Comparison of ENCODE assay signal across 2 cellular contexts in the genomic region with DNA sequence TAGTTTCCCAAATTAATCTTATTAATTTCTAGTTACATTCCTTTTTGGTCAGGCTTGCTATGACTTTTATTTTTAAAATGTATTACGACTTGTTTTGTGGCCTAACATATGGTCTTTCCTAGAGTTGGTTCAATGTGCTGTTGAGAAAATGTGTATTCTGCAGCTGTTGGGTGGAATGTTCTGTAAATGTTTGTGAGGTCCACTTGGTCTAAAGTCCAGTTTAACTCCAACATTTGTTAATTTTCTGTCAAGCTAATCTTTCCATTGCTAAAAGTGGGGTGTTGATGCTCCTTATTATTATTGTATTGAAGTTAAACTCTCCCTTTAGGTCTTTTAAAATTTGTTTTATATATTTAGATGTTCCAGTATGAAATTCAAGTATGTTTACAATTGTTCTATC.
A peak's percentile ranks its signal among the peaks of the same experiment; 100 is the strongest.
TF ChIP-seq lines count a peak whose summit lies in the region.

No MANE protein-coding gene starts in this region.

TF ChIP-seq in HCT116, 20 proteins besides CTCF, POLR2A, EP300 and RAD21 (continued from another document):
- TF ChIP-seq, protein P1, sequence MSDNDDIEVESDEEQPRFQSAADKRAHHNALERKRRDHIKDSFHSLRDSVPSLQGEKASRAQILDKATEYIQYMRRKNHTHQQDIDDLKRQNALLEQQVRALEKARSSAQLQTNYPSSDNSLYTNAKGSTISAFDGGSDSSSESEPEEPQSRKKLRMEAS (IDR thresholded peaks at IDR 0.05) = no peak
- TF ChIP-seq ZNF274 (IDR thresholded peaks at IDR 0.05; ENCODE audit: low read depth, low read length) (no peak), CBX3 (IDR thresholded peaks at IDR 0.05; ENCODE audit: low read depth) (no peak)
TF ChIP-seq in HCT116: peak in this region for 0.

TF ChIP-seq in HepG2, 621 proteins besides CTCF, POLR2A, EP300 and RAD21 (continued from another document):
- TF ChIP-seq, protein P2, sequence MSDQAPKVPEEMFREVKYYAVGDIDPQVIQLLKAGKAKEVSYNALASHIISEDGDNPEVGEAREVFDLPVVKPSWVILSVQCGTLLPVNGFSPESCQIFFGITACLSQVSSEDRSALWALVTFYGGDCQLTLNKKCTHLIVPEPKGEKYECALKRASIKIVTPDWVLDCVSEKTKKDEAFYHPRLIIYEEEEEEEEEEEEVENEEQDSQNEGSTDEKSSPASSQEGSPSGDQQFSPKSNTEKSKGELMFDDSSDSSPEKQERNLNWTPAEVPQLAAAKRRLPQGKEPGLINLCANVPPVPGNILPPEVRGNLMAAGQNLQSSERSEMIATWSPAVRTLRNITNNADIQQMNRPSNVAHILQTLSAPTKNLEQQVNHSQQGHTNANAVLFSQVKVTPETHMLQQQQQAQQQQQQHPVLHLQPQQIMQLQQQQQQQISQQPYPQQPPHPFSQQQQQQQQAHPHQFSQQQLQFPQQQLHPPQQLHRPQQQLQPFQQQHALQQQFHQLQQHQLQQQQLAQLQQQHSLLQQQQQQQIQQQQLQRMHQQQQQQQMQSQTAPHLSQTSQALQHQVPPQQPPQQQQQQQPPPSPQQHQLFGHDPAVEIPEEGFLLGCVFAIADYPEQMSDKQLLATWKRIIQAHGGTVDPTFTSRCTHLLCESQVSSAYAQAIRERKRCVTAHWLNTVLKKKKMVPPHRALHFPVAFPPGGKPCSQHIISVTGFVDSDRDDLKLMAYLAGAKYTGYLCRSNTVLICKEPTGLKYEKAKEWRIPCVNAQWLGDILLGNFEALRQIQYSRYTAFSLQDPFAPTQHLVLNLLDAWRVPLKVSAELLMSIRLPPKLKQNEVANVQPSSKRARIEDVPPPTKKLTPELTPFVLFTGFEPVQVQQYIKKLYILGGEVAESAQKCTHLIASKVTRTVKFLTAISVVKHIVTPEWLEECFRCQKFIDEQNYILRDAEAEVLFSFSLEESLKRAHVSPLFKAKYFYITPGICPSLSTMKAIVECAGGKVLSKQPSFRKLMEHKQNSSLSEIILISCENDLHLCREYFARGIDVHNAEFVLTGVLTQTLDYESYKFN (CRISPR knock-in tag; conservative IDR thresholded peaks at IDR 0.05) = peak; percentile 47
- TF ChIP-seq HCFC1 (IDR thresholded peaks at IDR 0.05; ENCODE audit: low read depth, low read length) = no peak
- no peak for TF ChIP-seq PHB2 (IDR thresholded peaks at IDR 0.05; ENCODE audit: partially characterized antibody)
- TF ChIP-seq, protein P3, sequence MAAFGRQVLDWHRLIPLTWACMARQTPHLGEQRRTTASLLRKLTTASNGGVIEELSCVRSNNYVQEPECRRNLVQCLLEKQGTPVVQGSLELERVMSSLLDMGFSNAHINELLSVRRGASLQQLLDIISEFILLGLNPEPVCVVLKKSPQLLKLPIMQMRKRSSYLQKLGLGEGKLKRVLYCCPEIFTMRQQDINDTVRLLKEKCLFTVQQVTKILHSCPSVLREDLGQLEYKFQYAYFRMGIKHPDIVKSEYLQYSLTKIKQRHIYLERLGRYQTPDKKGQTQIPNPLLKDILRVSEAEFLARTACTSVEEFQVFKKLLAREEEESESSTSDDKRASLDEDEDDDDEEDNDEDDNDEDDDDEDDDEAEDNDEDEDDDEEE (CRISPR knock-in tag; IDR thresholded peaks at IDR 0.05) = no peak
- no peak for TF ChIP-seq KLF13 (CRISPR knock-in tag; IDR thresholded peaks at IDR 0.05)
- TF ChIP-seq ZNF616 (CRISPR knock-in tag; IDR thresholded peaks at IDR 0.05; ENCODE audit: low read depth) = no peak
- TF ChIP-seq ZNF510 (CRISPR knock-in tag; IDR thresholded peaks at IDR 0.05; ENCODE audit: low read depth) = no peak
- no peak for TF ChIP-seq BRCA1 (CRISPR knock-in tag; IDR thresholded peaks at IDR 0.05)
- no peak for TF ChIP-seq SIN3B (IDR thresholded peaks at IDR 0.05; ENCODE audit: low read length)
- no peak for TF ChIP-seq MZF1 (CRISPR knock-in tag; IDR thresholded peaks at IDR 0.05; ENCODE audit: borderline replicate concordance)
- TF ChIP-seq ZNF12 (CRISPR knock-in tag; IDR thresholded peaks at IDR 0.05) = no peak
- TF ChIP-seq, protein P4, sequence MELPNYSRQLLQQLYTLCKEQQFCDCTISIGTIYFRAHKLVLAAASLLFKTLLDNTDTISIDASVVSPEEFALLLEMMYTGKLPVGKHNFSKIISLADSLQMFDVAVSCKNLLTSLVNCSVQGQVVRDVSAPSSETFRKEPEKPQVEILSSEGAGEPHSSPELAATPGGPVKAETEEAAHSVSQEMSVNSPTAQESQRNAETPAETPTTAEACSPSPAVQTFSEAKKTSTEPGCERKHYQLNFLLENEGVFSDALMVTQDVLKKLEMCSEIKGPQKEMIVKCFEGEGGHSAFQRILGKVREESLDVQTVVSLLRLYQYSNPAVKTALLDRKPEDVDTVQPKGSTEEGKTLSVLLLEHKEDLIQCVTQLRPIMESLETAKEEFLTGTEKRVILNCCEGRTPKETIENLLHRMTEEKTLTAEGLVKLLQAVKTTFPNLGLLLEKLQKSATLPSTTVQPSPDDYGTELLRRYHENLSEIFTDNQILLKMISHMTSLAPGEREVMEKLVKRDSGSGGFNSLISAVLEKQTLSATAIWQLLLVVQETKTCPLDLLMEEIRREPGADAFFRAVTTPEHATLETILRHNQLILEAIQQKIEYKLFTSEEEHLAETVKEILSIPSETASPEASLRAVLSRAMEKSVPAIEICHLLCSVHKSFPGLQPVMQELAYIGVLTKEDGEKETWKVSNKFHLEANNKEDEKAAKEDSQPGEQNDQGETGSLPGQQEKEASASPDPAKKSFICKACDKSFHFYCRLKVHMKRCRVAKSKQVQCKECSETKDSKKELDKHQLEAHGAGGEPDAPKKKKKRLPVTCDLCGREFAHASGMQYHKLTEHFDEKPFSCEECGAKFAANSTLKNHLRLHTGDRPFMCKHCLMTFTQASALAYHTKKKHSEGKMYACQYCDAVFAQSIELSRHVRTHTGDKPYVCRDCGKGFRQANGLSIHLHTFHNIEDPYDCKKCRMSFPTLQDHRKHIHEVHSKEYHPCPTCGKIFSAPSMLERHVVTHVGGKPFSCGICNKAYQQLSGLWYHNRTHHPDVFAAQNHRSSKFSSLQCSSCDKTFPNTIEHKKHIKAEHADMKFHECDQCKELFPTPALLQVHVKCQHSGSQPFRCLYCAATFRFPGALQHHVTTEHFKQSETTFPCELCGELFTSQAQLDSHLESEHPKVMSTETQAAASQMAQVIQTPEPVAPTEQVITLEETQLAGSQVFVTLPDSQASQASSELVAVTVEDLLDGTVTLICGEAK (IDR thresholded peaks at IDR 0.05) = no peak
- TF ChIP-seq, protein P4 (CRISPR knock-in tag; IDR thresholded peaks at IDR 0.05) = no peak
- TF ChIP-seq HHEX (CRISPR knock-in tag; IDR thresholded peaks at IDR 0.05) = no peak
- TF ChIP-seq GFI1 (CRISPR knock-in tag; IDR thresholded peaks at IDR 0.05; ENCODE audit: borderline replicate concordance) = no peak
- no peak for TF ChIP-seq ZNF75D (CRISPR knock-in tag; IDR thresholded peaks at IDR 0.05; ENCODE audit: borderline replicate concordance)
- TF ChIP-seq, protein P5, sequence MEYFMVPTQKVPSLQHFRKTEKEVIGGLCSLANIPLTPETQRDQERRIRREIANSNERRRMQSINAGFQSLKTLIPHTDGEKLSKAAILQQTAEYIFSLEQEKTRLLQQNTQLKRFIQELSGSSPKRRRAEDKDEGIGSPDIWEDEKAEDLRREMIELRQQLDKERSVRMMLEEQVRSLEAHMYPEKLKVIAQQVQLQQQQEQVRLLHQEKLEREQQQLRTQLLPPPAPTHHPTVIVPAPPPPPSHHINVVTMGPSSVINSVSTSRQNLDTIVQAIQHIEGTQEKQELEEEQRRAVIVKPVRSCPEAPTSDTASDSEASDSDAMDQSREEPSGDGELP (IDR thresholded peaks at IDR 0.05; ENCODE audit: borderline replicate concordance, low read depth) = 0 out of 2 replicates have a peak, but pooled peaks have one; percentile 45
- TF ChIP-seq, protein P6, sequence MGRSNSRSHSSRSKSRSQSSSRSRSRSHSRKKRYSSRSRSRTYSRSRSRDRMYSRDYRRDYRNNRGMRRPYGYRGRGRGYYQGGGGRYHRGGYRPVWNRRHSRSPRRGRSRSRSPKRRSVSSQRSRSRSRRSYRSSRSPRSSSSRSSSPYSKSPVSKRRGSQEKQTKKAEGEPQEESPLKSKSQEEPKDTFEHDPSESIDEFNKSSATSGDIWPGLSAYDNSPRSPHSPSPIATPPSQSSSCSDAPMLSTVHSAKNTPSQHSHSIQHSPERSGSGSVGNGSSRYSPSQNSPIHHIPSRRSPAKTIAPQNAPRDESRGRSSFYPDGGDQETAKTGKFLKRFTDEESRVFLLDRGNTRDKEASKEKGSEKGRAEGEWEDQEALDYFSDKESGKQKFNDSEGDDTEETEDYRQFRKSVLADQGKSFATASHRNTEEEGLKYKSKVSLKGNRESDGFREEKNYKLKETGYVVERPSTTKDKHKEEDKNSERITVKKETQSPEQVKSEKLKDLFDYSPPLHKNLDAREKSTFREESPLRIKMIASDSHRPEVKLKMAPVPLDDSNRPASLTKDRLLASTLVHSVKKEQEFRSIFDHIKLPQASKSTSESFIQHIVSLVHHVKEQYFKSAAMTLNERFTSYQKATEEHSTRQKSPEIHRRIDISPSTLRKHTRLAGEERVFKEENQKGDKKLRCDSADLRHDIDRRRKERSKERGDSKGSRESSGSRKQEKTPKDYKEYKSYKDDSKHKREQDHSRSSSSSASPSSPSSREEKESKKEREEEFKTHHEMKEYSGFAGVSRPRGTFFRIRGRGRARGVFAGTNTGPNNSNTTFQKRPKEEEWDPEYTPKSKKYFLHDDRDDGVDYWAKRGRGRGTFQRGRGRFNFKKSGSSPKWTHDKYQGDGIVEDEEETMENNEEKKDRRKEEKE (IDR thresholded peaks at IDR 0.05) = no peak
- no peak for TF ChIP-seq NR2F1 (CRISPR knock-in tag; IDR thresholded peaks at IDR 0.05)
- no peak for TF ChIP-seq ZNF547 (CRISPR knock-in tag; IDR thresholded peaks at IDR 0.05)
- TF ChIP-seq KDM1A (CRISPR knock-in tag; IDR thresholded peaks at IDR 0.05) = no peak
- no peak for TF ChIP-seq ZNF17 (CRISPR knock-in tag; IDR thresholded peaks at IDR 0.05)
- TF ChIP-seq, protein P7, sequence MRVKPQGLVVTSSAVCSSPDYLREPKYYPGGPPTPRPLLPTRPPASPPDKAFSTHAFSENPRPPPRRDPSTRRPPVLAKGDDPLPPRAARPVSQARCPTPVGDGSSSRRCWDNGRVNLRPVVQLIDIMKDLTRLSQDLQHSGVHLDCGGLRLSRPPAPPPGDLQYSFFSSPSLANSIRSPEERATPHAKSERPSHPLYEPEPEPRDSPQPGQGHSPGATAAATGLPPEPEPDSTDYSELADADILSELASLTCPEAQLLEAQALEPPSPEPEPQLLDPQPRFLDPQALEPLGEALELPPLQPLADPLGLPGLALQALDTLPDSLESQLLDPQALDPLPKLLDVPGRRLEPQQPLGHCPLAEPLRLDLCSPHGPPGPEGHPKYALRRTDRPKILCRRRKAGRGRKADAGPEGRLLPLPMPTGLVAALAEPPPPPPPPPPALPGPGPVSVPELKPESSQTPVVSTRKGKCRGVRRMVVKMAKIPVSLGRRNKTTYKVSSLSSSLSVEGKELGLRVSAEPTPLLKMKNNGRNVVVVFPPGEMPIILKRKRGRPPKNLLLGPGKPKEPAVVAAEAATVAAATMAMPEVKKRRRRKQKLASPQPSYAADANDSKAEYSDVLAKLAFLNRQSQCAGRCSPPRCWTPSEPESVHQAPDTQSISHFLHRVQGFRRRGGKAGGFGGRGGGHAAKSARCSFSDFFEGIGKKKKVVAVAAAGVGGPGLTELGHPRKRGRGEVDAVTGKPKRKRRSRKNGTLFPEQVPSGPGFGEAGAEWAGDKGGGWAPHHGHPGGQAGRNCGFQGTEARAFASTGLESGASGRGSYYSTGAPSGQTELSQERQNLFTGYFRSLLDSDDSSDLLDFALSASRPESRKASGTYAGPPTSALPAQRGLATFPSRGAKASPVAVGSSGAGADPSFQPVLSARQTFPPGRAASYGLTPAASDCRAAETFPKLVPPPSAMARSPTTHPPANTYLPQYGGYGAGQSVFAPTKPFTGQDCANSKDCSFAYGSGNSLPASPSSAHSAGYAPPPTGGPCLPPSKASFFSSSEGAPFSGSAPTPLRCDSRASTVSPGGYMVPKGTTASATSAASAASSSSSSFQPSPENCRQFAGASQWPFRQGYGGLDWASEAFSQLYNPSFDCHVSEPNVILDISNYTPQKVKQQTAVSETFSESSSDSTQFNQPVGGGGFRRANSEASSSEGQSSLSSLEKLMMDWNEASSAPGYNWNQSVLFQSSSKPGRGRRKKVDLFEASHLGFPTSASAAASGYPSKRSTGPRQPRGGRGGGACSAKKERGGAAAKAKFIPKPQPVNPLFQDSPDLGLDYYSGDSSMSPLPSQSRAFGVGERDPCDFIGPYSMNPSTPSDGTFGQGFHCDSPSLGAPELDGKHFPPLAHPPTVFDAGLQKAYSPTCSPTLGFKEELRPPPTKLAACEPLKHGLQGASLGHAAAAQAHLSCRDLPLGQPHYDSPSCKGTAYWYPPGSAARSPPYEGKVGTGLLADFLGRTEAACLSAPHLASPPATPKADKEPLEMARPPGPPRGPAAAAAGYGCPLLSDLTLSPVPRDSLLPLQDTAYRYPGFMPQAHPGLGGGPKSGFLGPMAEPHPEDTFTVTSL (CRISPR knock-in tag; IDR thresholded peaks at IDR 0.05; ENCODE audit: borderline replicate concordance) = peak; percentile 47; the same call in 1 of the 2 replicates
- TF ChIP-seq HNF4A (CRISPR knock-in tag; IDR thresholded peaks at IDR 0.05) = peak; percentile 41; the same call in 1 of the 2 replicates
- no peak for TF ChIP-seq ZNF589 (CRISPR knock-in tag; conservative IDR thresholded peaks at IDR 0.05)
